In the genomic region with DNA sequence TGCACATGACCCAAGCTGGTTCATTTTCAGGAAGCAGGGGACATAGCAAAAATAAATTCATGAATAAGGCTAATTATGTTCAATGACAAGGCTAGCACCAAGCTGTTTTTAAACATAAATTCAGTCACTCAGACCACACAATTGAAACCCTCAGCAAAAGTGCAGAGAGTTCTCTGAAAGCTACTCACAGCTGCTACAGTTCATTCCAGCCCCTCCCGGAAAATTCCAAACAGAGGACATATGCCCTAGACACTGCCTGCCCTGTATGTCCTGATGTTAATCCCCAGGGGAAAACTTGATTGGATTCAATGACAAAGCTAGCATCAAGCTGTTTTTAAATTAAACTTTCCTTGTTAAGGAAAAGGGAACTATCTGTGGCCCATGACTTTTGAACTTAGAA, we compare ENCODE assay signal across 19 cellular contexts.
DNase-seq lines count a peak whose midpoint lies in the region; ATAC-seq and TF ChIP-seq lines count a peak whose summit lies in the region.
"Had no signal": no experiment of that assay in that cellular context is flagged by ENCODE, and none has a peak within 500 bp of the region (broad histone marks: within the 10 kb centered on the region; RNA-seq: fewer than 3 reads in every experiment).

No MANE protein-coding gene starts in this region.

- ATAC-seq in HG02759 (IDR thresholded peaks at IDR 0.05; ENCODE audit: unreplicated experiment), result no peak
- ATAC-seq in GM18517 (IDR thresholded peaks at IDR 0.05; ENCODE audit: unreplicated experiment), result no peak
- ATAC-seq: SK-N-SH treated with all-trans-retinoic acid at 6 μM for 48 hours had no signal

- H3K4me1 ChIP-seq in endodermal cell (ENCODE audit: control insufficient read depth, insufficient read depth, low read length), result peaks cover 11% of the 10 kb centered on the region

- no peaks in the 10 kb centered on the region for H3K36me3 ChIP-seq in endodermal cell (ENCODE audit: control insufficient read depth, insufficient read depth, low read length)
- H3K36me3 ChIP-seq: HAP-1 had no signal

- H3K4me1 Mint-ChIP-seq in endodermal cell (peaks cover 40% of the 10 kb centered on the region), neural crest cell (peaks cover 47% of the 10 kb centered on the region)

- 93 to 100% methylated on average over 1 of the region's 1 CpG for WGBS in endodermal cell (ENCODE audit: insufficient coverage in 1 of 2, insufficient read length in 1 of 2), 2 experiments

- DNase-seq in EH (ENCODE audit: low read depth) (peak; percentile 21), NCI-H82 treated with DMSO at 0.1 percent for 48 hours (lab: John Stamatoyannopoulos, UW; ENCODE audit: unreplicated experiment) (peak; percentile 37), endodermal cell (no peak), neural crest cell (ENCODE audit: low read depth, low spot score) (no peak), mucosa of gallbladder (ENCODE audit: low spot score) (no peak), AG20443 (ENCODE audit: low spot score) (no peak)
- DNase-seq: CD4-positive, alpha-beta T cell; DMS153; GF-D8; KG1; NCI-H1417; NCI-H187; NCI-H446 treated with DMSO at 0.1 percent for 48 hours; RPMI8226; SHP77 treated with DMSO at 0.1 percent for 48 hours had no signal

- no peaks in the 10 kb centered on the region for H3K27me3 ChIP-seq in endodermal cell (ENCODE audit: control insufficient read depth, insufficient read depth, low read length, poor library complexity, severe bottlenecking)

- no peak overlapping the region for H3K9ac ChIP-seq in endodermal cell (ENCODE audit: extremely low read depth, low read length, poor library complexity, severe bottlenecking)

- H3K4me3 Mint-ChIP-seq in endodermal cell, result no peak overlapping the region
- H3K4me3 Mint-ChIP-seq in neural crest cell, result no peak overlapping the region
- H3K4me3 Mint-ChIP-seq: CD4-positive, alpha-beta T cell had no signal

- TF ChIP-seq CTCF in endodermal cell (conservative IDR thresholded peaks at IDR 0.05) (no peak), neural crest cell (conservative IDR thresholded peaks at IDR 0.05) (no peak)

- H3K36me3 Mint-ChIP-seq in endodermal cell (ENCODE audit: low read depth), result no peaks in the 10 kb centered on the region
- H3K36me3 Mint-ChIP-seq in neural crest cell (ENCODE audit: low read depth), result no peaks in the 10 kb centered on the region

- H3K27me3 Mint-ChIP-seq in endodermal cell (ENCODE audit: insufficient read depth) (peaks cover 6% of the 10 kb centered on the region), neural crest cell (ENCODE audit: low read depth) (no peaks in the 10 kb centered on the region)

- H3K9me3 ChIP-seq in endodermal cell (ENCODE audit: control insufficient read depth, low read length), result peaks cover 9% of the 10 kb centered on the region
- H3K9me3 ChIP-seq: HAP-1 had no signal

- H3K9me3 Mint-ChIP-seq in endodermal cell, result no peaks in the 10 kb centered on the region
- H3K9me3 Mint-ChIP-seq in neural crest cell, result no peaks in the 10 kb centered on the region
- H3K9me3 Mint-ChIP-seq: CD4-positive, alpha-beta T cell had no signal

- no peak overlapping the region for H3K27ac Mint-ChIP-seq in endodermal cell
- H3K27ac Mint-ChIP-seq in neural crest cell (ENCODE audit: unreplicated experiment), result peak overlapping the region; percentile 98
- H3K27ac Mint-ChIP-seq: CD4-positive, alpha-beta T cell had no signal

- no peak overlapping the region for H3K27ac ChIP-seq in endodermal cell (ENCODE audit: low read depth, low read length)

- H3K4me3 ChIP-seq in endodermal cell (ENCODE audit: low read length), result peak overlapping the region; percentile 4
- H3K4me3 ChIP-seq: HAP-1 had no signal

Comparison
In these comparisons a context has a peak if more than half of its experiments do, and no peak if none do; other contexts are left out.
1. DNase-seq: peak in EH (single experiment) and NCI-H82 treated with DMSO at 0.1 percent for 48 hours (single experiment); none in endodermal cell (single experiment), neural crest cell (single experiment), mucosa of gallbladder (single experiment) and AG20443 (single experiment).